22 cellular contexts compared by ENCODE assay signal in the genomic region with DNA sequence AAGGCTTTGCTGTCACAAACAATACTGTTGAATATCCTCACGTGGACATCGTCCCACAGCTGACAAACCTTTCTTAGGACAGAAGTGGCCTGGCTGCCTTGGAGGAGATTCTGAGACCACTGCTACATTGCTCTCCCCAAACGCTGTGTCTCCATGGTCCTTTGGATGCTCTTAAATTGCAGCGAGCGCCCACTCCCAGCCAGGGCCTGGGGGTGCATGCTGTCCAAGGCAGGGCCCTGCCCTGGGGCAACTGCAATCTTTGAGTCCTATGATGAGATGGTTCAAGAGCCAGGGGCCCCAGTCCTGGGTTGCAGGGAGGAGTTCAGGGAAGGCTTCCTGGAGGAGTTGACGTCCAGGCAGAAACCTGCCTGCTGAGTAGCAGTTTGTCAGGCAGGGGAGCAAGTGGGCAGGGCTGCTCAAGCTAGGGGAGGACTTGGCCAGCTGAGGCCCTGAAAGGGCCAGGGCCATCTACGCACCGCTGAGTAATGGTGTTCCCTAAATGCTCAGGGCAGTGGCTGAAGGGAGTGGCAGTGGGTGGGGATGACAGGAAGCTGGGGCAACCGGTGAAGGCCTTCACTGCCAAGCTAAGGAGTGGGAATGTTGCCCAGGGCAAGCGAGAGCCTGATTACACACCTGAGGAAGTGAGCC. TPM values are rescaled to one million over a fixed set of nuclear protein-coding genes. Genes with fewer than 3 reads are reported as not detected.
DNase-seq lines count a peak whose midpoint lies in the region; ATAC-seq, FAIRE-seq and TF ChIP-seq lines count a peak whose summit lies in the region.
"Had no signal": no experiment of that assay in that cellular context is flagged by ENCODE, and none has a peak within 500 bp of the region (broad histone marks: within the 10 kb centered on the region; RNA-seq: fewer than 3 reads in every experiment).

No MANE protein-coding gene starts in this region.

- H3K27me3 Mint-ChIP-seq in CD8-positive, alpha-beta memory T cell, result peaks cover 13 to 56% of the 10 kb centered on the region in 2 donors

- CTCF ChIA-PET in CD8-positive, alpha-beta memory T cell (lab: Charles Lee), result no interaction called here

- H4K20me1 ChIP-seq in keratinocyte (ENCODE audit: control insufficient read depth, extremely low read depth, insufficient read depth, low read length), result no peaks in the 10 kb centered on the region

- peaks cover 0 to 12% (median 0%) of the 10 kb centered on the region in 3 donors for H3K36me3 Mint-ChIP-seq in CD8-positive, alpha-beta memory T cell
- H3K36me3 Mint-ChIP-seq: IgD-negative memory B cell had no signal

- no peaks in the 10 kb centered on the region for H3K4me1 Mint-ChIP-seq in CD8-positive, alpha-beta memory T cell

- peak; percentile 94 for FAIRE-seq in keratinocyte (lab: Jason Lieb, UNC)
- FAIRE-seq in GM12892 (lab: Jason Lieb, UNC), result no peak

- H3K27me3 ChIP-seq in Peyer's patch (no peaks in the 10 kb centered on the region), keratinocyte (ENCODE audit: control insufficient read depth, extremely low read depth, insufficient read depth, low read length) (no peaks in the 10 kb centered on the region), suprapubic skin (no peaks in the 10 kb centered on the region)
- H3K27me3 ChIP-seq in CD8-positive, alpha-beta memory T cell (ENCODE audit: insufficient read depth, low read length, poor library complexity, severe bottlenecking), result no peaks in the 10 kb centered on the region
- H3K27me3 ChIP-seq: sigmoid colon, testis had no signal

- no peak for TF ChIP-seq CTCF in Peyer's patch (IDR thresholded peaks at IDR 0.05)
- TF ChIP-seq CTCF in keratinocyte (optimal IDR thresholded peaks at IDR 0.05 in 1 of 3, IDR thresholded peaks at IDR 0.05 in 1 of 3, conservative IDR thresholded peaks at IDR 0.05 in 1 of 3; ENCODE audit: extremely low read depth in 1 of 3, insufficient read depth in 2 of 3, low read length in 3 of 3), result no peak
- TF ChIP-seq CTCF in suprapubic skin (IDR thresholded peaks at IDR 0.05), result no peak

- no peaks in the 10 kb centered on the region for H3K9me3 Mint-ChIP-seq in CD8-positive, alpha-beta memory T cell
- H3K9me3 Mint-ChIP-seq: activated naive CD4-positive, alpha-beta T cell treated with anti-CD3 and anti-CD28 coated beads for 36 hours; IgD-negative memory B cell; T-helper 1 cell treated with Interleukin-12 subunit alpha and Interleukin-12 subunit beta and Interleukin-4 antibody, amounts not matched to agents 30 μg/mL and 1 μg/mL, for 36 hours had no signal

- H3K36me3 ChIP-seq in Peyer's patch (no peaks in the 10 kb centered on the region), keratinocyte (ENCODE audit: control insufficient read depth in 2 of 2, extremely low read depth in 1 of 2, insufficient read depth in 2 of 2, low read length in 2 of 2) (no peaks in the 10 kb centered on the region), suprapubic skin (no peaks in the 10 kb centered on the region)
- no peaks in the 10 kb centered on the region for H3K36me3 ChIP-seq in CD8-positive, alpha-beta memory T cell (ENCODE audit: insufficient read depth, low read length)
- H3K36me3 ChIP-seq: sigmoid colon had no signal

- POLR2A ChIA-PET in CD8-positive, alpha-beta memory T cell (lab: Charles Lee), result no interaction called here

- no peak overlapping the region for H3K4me3 ChIP-seq in Peyer's patch
- H3K4me3 ChIP-seq in keratinocyte (ENCODE audit: control insufficient read depth in 2 of 3, extremely low read depth in 1 of 3, insufficient read depth in 2 of 3, low read depth in 1 of 3, low read length in 3 of 3), result no peak overlapping the region
- H3K4me3 ChIP-seq in suprapubic skin, result no peak overlapping the region
- no peak overlapping the region for H3K4me3 ChIP-seq in CD8-positive, alpha-beta memory T cell (ENCODE audit: low read length)
- H3K4me3 ChIP-seq: coronary artery, sigmoid colon, testis had no signal

- peak; percentile 93 for DNase-seq in HPDE6-E6E7 (ENCODE audit: extremely low spot score)
- DNase-seq in Peyer's patch, result peak in 2 of 3 donors; percentile 75 to 85
- peak; percentile 99 for DNase-seq in keratinocyte (ENCODE audit: low read depth, low spot score)
- peak; percentile 70 to 76 for DNase-seq in suprapubic skin (ENCODE audit: low spot score in 2 of 2)
- no peak for DNase-seq in GM12892 (ENCODE audit: insufficient read length)
- DNase-seq in CD8-positive, alpha-beta memory T cell, result no peak
- DNase-seq: activated CD4-positive, CD25-positive, alpha-beta regulatory T cell; activated naive CD4-positive, alpha-beta T cell treated with anti-CD3 and anti-CD28 coated beads for 36 hours; DMS53; midbrain; NCI-H1105; NCI-H2171; NCI-H774; nucleus accumbens; sigmoid colon; stimulated activated CD4-positive, alpha-beta T cell treated with anti-CD3 and anti-CD28 coated beads, Interleukin-2, amount 100 ng/mL, for 24 hours; testis had no signal

- peak overlapping the region; percentile 60 for H3K9ac ChIP-seq in keratinocyte (ENCODE audit: control insufficient read depth, extremely low read depth, insufficient read depth, low read length)

- no peaks in the 10 kb centered on the region for H3K9me1 ChIP-seq in keratinocyte (ENCODE audit: control insufficient read depth, extremely low read depth, insufficient read depth, low read length)

- WGBS in suprapubic skin, result 66% methylated on average over 9 of the region's 10 CpGs

- H3K4me3 Mint-ChIP-seq in CD8-positive, alpha-beta memory T cell, result no peak overlapping the region
- H3K4me3 Mint-ChIP-seq: activated naive CD4-positive, alpha-beta T cell treated with anti-CD3 and anti-CD28 coated beads for 36 hours; IgD-negative memory B cell; T-helper 1 cell treated with Interleukin-12 subunit alpha and Interleukin-12 subunit beta and Interleukin-4 antibody, amounts not matched to agents 30 μg/mL and 1 μg/mL, for 36 hours had no signal

- dilution Hi-C loops in keratinocyte (cut with MboI; ENCODE audit: extremely low pct_ligation_motif_present, low sequenced_read_pairs), result no loop called here

- no peaks in the 10 kb centered on the region for H3K79me2 ChIP-seq in keratinocyte (ENCODE audit: control insufficient read depth, insufficient read depth, low read length)

- no peak for ATAC-seq in GM21723 (IDR thresholded peaks at IDR 0.05; ENCODE audit: unreplicated experiment)

- H3K9me3 ChIP-seq in Peyer's patch (no peaks in the 10 kb centered on the region), keratinocyte (ENCODE audit: control insufficient read depth, low read depth, low read length) (no peaks in the 10 kb centered on the region), suprapubic skin (no peaks in the 10 kb centered on the region)
- no peaks in the 10 kb centered on the region for H3K9me3 ChIP-seq in CD8-positive, alpha-beta memory T cell (ENCODE audit: low read length)
- H3K9me3 ChIP-seq: testis had no signal

- no peak for TF ChIP-seq EP300 in suprapubic skin (IDR thresholded peaks at IDR 0.05)

- H3K4me2 ChIP-seq in keratinocyte (ENCODE audit: control insufficient read depth, extremely low read depth, insufficient read depth, low read depth, low read length), result peak overlapping the region; percentile 42

- H3K4me1 ChIP-seq in Peyer's patch, result peaks cover 0 to 18% (median 0%) of the 10 kb centered on the region in 4 donors
- peaks cover 54% of the 10 kb centered on the region for H3K4me1 ChIP-seq in keratinocyte (ENCODE audit: control insufficient read depth, extremely low read depth, insufficient read depth, low read length)
- H3K4me1 ChIP-seq in suprapubic skin, result peaks cover 38% of the 10 kb centered on the region
- no peaks in the 10 kb centered on the region for H3K4me1 ChIP-seq in CD8-positive, alpha-beta memory T cell (ENCODE audit: insufficient read depth, low read length)
- H3K4me1 ChIP-seq: sigmoid colon, testis had no signal

- TF ChIP-seq POLR2A in Peyer's patch (IDR thresholded peaks at IDR 0.05), result no peak
- TF ChIP-seq POLR2A in suprapubic skin (IDR thresholded peaks at IDR 0.05), result no peak
- TF ChIP-seq POLR2A in GM12892 (IDR thresholded peaks at IDR 0.05; ENCODE audit: low read depth, low read length), result no peak

- H3K27ac ChIP-seq in Peyer's patch (peak overlapping the region in 1 of 4 donors; percentile 28), keratinocyte (ENCODE audit: control insufficient read depth, insufficient read depth, low read length) (peak overlapping the region; percentile 87), suprapubic skin (peak overlapping the region; percentile 44)
- H3K27ac ChIP-seq in CD8-positive, alpha-beta memory T cell (ENCODE audit: low read depth, low read length), result no peak overlapping the region
- H3K27ac ChIP-seq: C4-2B, coronary artery, sigmoid colon, testis had no signal

- no peak overlapping the region for H2AFZ ChIP-seq in keratinocyte (ENCODE audit: control insufficient read depth, low read length)

- no peak overlapping the region for H3K27ac Mint-ChIP-seq in CD8-positive, alpha-beta memory T cell
- H3K27ac Mint-ChIP-seq: activated naive CD4-positive, alpha-beta T cell treated with anti-CD3 and anti-CD28 coated beads for 36 hours; T-helper 1 cell treated with Interleukin-12 subunit alpha and Interleukin-12 subunit beta and Interleukin-4 antibody, amounts not matched to agents 30 μg/mL and 1 μg/mL, for 36 hours had no signal

RNA-seq across cellular contexts. Expression of a gene that starts 10.8 kb away (rescaled TPM):
- 100 to 1,000 TPM in 3 of 4 donors, 10 to 100 TPM in 1; 25.6 to 343 (median 197) TPM for total RNA-seq in Peyer's patch
- 696 to 1,073 TPM (median 1,057 TPM) in 3 replicates for polyA plus RNA-seq in keratinocyte
- polyA plus RNA-seq in keratinocyte (2011; ENCODE audit: low read depth), result 577 TPM
- 226 and 414 TPM in 2 replicates for polyA plus RNA-seq in keratinocyte (2011; cell fraction: cytosol; rRNA removed)
- polyA plus RNA-seq in keratinocyte (2011; cell fraction: nucleus; rRNA removed), result 1,167 and 1,399 TPM in 2 replicates
- 758 and 1,072 TPM in 2 replicates for polyA plus RNA-seq in keratinocyte (2012; ENCODE audit: low replicate concordance)
- 474 to 810 TPM (median 579 TPM) in 3 replicates for polyA minus RNA-seq in keratinocyte
- polyA minus RNA-seq in keratinocyte (2011; cell fraction: cytosol; rRNA and poly(A)+ RNA removed), result 947 TPM
- polyA minus RNA-seq in keratinocyte (2011; cell fraction: nucleus; rRNA and poly(A)+ RNA removed), result 1,336 and 1,444 TPM in 2 replicates
- 100 to 1,000 TPM; 258 to 892 (median 636) TPM for total RNA-seq in suprapubic skin
- 20.6 TPM for polyA plus RNA-seq in GM12892 (2012; ENCODE audit: missing spikeins)
- under 1 TPM; 0.13 to 0.27 TPM for total RNA-seq in CD8-positive, alpha-beta memory T cell
- not detected for polyA plus RNA-seq in CD8-positive, alpha-beta memory T cell

Comparison
In these comparisons a context has a peak if more than half of its experiments do, and no peak if none do; other contexts are left out.
1. DNase-seq: peak in HPDE6-E6E7 (single experiment), Peyer's patch (2 of 3), keratinocyte (single experiment) and suprapubic skin (2 of 2); none in GM12892 (single experiment) and CD8-positive, alpha-beta memory T cell (0 of 5).
2. RNA of a gene that starts 10.8 kb away (total RNA-seq): 258 to 892 TPM in suprapubic skin and 25.6 to 343 TPM in Peyer's patch; 0.13 to 0.27 TPM in CD8-positive, alpha-beta memory T cell; every median in the first group is over 10 times any median in the second.